ENCODE assay signal across 1 cellular context in genomic region chr6:4059115-4059777, GRCh38.
TF ChIP-seq lines count a peak whose summit lies in the region.

No MANE protein-coding gene starts in this region.

TF ChIP-seq in HepG2, 621 proteins besides CTCF, POLR2A, EP300 and RAD21 (continued from another document and continues in another):
- TF ChIP-seq ZBTB40 (IDR thresholded peaks at IDR 0.05) (no peak), ZBTB40 (CRISPR knock-in tag; IDR thresholded peaks at IDR 0.05) (no peak), TGIF2 (CRISPR knock-in tag; IDR thresholded peaks at IDR 0.05) (no peak), SP5 (CRISPR knock-in tag; IDR thresholded peaks at IDR 0.05; ENCODE audit: borderline replicate concordance, low read depth) (no peak), ELK4 (CRISPR knock-in tag; IDR thresholded peaks at IDR 0.05; ENCODE audit: borderline replicate concordance) (no peak), HMGA1 (CRISPR knock-in tag; conservative IDR thresholded peaks at IDR 0.05) (no peak), E2F1 (CRISPR knock-in tag; IDR thresholded peaks at IDR 0.05) (no peak), ELF1 (CRISPR knock-in tag; IDR thresholded peaks at IDR 0.05) (no peak), XRCC5 (optimal IDR thresholded peaks at IDR 0.05; ENCODE audit: low read length) (peak; percentile 20), PAXIP1 (CRISPR knock-in tag; conservative IDR thresholded peaks at IDR 0.05) (peak; percentile 76), ZNF589 (CRISPR knock-in tag; conservative IDR thresholded peaks at IDR 0.05) (no peak), ZNF350 (CRISPR knock-in tag; IDR thresholded peaks at IDR 0.05; ENCODE audit: borderline replicate concordance, low read depth) (no peak), ZNF317 (CRISPR knock-in tag; IDR thresholded peaks at IDR 0.05) (no peak), HDAC2 (CRISPR knock-in tag; IDR thresholded peaks at IDR 0.05) (peak; percentile 30; the same call in 1 of the 2 replicates), EZH2 (conservative IDR thresholded peaks at IDR 0.05; ENCODE audit: low read depth, low read length) (no peak), SMAD3 (CRISPR knock-in tag; IDR thresholded peaks at IDR 0.05) (no peak), ZIK1 (CRISPR knock-in tag; IDR thresholded peaks at IDR 0.05; ENCODE audit: borderline replicate concordance, low read depth) (no peak), KLF15 (CRISPR knock-in tag; IDR thresholded peaks at IDR 0.05; ENCODE audit: borderline replicate concordance) (no peak), SRSF9 (IDR thresholded peaks at IDR 0.05; ENCODE audit: borderline replicate concordance, insufficient read depth, low read depth, low read length, poor library complexity, severe bottlenecking) (no peak), SAP130 (CRISPR knock-in tag; IDR thresholded peaks at IDR 0.05; ENCODE audit: low read depth) (peak; percentile 73), ZNF562 (CRISPR knock-in tag; IDR thresholded peaks at IDR 0.05; ENCODE audit: borderline replicate concordance) (no peak)
- TF ChIP-seq, protein P1, sequence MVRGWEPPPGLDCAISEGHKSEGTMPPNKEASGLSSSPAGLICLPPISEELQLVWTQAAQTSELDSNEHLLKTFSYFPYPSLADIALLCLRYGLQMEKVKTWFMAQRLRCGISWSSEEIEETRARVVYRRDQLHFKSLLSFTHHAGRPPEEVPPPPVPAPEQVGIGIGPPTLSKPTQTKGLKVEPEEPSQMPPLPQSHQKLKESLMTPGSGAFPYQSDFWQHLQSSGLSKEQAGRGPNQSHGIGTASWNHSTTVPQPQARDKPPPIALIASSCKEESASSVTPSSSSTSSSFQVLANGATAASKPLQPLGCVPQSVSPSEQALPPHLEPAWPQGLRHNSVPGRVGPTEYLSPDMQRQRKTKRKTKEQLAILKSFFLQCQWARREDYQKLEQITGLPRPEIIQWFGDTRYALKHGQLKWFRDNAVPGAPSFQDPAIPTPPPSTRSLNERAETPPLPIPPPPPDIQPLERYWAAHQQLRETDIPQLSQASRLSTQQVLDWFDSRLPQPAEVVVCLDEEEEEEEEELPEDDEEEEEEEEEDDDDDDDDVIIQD (CRISPR knock-in tag; IDR thresholded peaks at IDR 0.05; ENCODE audit: low read depth) = peak; percentile 73; the same call in 1 of the 2 replicates
- TF ChIP-seq, protein P2, sequence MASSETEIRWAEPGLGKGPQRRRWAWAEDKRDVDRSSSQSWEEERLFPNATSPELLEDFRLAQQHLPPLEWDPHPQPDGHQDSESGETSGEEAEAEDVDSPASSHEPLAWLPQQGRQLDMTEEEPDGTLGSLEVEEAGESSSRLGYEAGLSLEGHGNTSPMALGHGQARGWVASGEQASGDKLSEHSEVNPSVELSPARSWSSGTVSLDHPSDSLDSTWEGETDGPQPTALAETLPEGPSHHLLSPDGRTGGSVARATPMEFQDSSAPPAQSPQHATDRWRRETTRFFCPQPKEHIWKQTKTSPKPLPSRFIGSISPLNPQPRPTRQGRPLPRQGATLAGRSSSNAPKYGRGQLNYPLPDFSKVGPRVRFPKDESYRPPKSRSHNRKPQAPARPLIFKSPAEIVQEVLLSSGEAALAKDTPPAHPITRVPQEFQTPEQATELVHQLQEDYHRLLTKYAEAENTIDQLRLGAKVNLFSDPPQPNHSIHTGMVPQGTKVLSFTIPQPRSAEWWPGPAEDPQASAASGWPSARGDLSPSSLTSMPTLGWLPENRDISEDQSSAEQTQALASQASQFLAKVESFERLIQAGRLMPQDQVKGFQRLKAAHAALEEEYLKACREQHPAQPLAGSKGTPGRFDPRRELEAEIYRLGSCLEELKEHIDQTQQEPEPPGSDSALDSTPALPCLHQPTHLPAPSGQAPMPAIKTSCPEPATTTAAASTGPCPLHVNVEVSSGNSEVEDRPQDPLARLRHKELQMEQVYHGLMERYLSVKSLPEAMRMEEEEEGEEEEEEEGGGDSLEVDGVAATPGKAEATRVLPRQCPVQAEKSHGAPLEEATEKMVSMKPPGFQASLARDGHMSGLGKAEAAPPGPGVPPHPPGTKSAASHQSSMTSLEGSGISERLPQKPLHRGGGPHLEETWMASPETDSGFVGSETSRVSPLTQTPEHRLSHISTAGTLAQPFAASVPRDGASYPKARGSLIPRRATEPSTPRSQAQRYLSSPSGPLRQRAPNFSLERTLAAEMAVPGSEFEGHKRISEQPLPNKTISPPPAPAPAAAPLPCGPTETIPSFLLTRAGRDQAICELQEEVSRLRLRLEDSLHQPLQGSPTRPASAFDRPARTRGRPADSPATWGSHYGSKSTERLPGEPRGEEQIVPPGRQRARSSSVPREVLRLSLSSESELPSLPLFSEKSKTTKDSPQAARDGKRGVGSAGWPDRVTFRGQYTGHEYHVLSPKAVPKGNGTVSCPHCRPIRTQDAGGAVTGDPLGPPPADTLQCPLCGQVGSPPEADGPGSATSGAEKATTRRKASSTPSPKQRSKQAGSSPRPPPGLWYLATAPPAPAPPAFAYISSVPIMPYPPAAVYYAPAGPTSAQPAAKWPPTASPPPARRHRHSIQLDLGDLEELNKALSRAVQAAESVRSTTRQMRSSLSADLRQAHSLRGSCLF (CRISPR knock-in tag; IDR thresholded peaks at IDR 0.05; ENCODE audit: borderline replicate concordance) = no peak
- TF ChIP-seq, protein P3, sequence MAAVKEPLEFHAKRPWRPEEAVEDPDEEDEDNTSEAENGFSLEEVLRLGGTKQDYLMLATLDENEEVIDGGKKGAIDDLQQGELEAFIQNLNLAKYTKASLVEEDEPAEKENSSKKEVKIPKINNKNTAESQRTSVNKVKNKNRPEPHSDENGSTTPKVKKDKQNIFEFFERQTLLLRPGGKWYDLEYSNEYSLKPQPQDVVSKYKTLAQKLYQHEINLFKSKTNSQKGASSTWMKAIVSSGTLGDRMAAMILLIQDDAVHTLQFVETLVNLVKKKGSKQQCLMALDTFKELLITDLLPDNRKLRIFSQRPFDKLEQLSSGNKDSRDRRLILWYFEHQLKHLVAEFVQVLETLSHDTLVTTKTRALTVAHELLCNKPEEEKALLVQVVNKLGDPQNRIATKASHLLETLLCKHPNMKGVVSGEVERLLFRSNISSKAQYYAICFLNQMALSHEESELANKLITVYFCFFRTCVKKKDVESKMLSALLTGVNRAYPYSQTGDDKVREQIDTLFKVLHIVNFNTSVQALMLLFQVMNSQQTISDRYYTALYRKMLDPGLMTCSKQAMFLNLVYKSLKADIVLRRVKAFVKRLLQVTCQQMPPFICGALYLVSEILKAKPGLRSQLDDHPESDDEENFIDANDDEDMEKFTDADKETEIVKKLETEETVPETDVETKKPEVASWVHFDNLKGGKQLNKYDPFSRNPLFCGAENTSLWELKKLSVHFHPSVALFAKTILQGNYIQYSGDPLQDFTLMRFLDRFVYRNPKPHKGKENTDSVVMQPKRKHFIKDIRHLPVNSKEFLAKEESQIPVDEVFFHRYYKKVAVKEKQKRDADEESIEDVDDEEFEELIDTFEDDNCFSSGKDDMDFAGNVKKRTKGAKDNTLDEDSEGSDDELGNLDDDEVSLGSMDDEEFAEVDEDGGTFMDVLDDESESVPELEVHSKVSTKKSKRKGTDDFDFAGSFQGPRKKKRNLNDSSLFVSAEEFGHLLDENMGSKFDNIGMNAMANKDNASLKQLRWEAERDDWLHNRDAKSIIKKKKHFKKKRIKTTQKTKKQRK (IDR thresholded peaks at IDR 0.05; ENCODE audit: low read length) = no peak
- TF ChIP-seq, protein P4, sequence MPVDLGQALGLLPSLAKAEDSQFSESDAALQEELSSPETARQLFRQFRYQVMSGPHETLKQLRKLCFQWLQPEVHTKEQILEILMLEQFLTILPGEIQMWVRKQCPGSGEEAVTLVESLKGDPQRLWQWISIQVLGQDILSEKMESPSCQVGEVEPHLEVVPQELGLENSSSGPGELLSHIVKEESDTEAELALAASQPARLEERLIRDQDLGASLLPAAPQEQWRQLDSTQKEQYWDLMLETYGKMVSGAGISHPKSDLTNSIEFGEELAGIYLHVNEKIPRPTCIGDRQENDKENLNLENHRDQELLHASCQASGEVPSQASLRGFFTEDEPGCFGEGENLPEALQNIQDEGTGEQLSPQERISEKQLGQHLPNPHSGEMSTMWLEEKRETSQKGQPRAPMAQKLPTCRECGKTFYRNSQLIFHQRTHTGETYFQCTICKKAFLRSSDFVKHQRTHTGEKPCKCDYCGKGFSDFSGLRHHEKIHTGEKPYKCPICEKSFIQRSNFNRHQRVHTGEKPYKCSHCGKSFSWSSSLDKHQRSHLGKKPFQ (CRISPR knock-in tag; IDR thresholded peaks at IDR 0.05; ENCODE audit: insufficient replicate concordance) = no peak
